20 cellular contexts compared by ENCODE assay signal in the genomic region with DNA sequence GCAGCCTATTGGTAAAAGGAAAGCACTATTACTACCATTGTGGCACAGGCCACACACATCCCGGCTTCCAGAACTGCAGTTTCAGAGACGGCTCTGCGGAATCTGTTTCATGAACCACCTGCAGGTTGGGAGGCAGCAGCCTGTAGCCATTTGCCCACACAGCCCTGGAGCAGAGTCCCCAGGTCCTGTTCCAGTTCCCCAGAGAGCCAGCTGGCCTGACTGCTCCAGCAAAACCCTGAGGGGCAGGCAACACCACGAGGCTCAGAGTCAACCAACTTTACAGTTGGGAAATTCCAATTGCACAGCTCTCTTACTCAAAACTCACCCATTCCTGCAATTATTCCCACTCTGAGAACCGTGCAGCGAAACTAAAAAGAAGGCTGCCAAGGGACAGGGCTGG.
DNase-seq lines count a peak whose midpoint lies in the region; ATAC-seq, FAIRE-seq and TF ChIP-seq lines count a peak whose summit lies in the region.
"Had no signal": no experiment of that assay in that cellular context is flagged by ENCODE, and none has a peak within 500 bp of the region (broad histone marks: within the 10 kb centered on the region; RNA-seq: fewer than 3 reads in every experiment).

No MANE protein-coding gene starts in this region.

- no peak overlapping the region for H3K9ac ChIP-seq in SK-N-SH
- no peak overlapping the region for H3K9ac ChIP-seq in HepG2 (ENCODE audit: insufficient read depth, low read depth, low read length)
- H3K9ac ChIP-seq: GM23248, KMS-11 had no signal

- H3K4me2 ChIP-seq in SK-N-SH (no peak overlapping the region), HepG2 (ENCODE audit: low read depth, low read length) (no peak overlapping the region)
- H3K4me2 ChIP-seq: KMS-11 had no signal

- CTCF ChIA-PET in SK-N-SH (lab: Yijun Ruan, JAX), result interaction anchor here (0.8 to 3.7 kb wide), 4 partner anchors 38 to 505 kb away, joined by 3 to 16 read pairs (median 3); no protein-coding TSS in a partner anchor
- CTCF ChIA-PET in HepG2 (lab: Yijun Ruan, JAX; ENCODE audit: low intra/inter-chr PET ratio, low total read pairs), result no interaction called here

- H3K79me2 ChIP-seq in SK-N-SH (ENCODE audit: insufficient read depth) (no peaks in the 10 kb centered on the region), HepG2 (ENCODE audit: insufficient read depth, low read length) (no peaks in the 10 kb centered on the region)

- in situ Hi-C loops in HepG2 (cut with HindIII; ENCODE audit: extremely low pct_ligation_motif_present, low pct_unique_long_range_greater_than_20kb), result no loop called here

- no peaks in the 10 kb centered on the region for H3F3A ChIP-seq in SK-N-SH (replicated peaks; ENCODE audit: insufficient read depth)

- FAIRE-seq in HepG2 (lab: Jason Lieb, UNC), result no peak
- FAIRE-seq: G401.6, GM12892 had no signal

- no peak for TF ChIP-seq CTCF in SK-N-SH (IDR thresholded peaks at IDR 0.05)
- no peak for TF ChIP-seq CTCF in HepG2 (CRISPR knock-in tag; IDR thresholded peaks at IDR 0.05)

- TF ChIP-seq EP300 in SK-N-SH (IDR thresholded peaks at IDR 0.05; ENCODE audit: borderline replicate concordance in 1 of 2, low read depth in 1 of 2, low read length in 1 of 2) (no peak), HepG2 (IDR thresholded peaks at IDR 0.05; ENCODE audit: low read depth in 2 of 2, low read length in 2 of 2) (no peak), HepG2 (CRISPR knock-in tag; IDR thresholded peaks at IDR 0.05; ENCODE audit: borderline replicate concordance) (no peak)

- BruUV-seq in HepG2 (replicated peaks; lab: Mats Ljungman, UMichigan), result no TSS peak

- H3K36me3 ChIP-seq in SK-N-SH (replicated peaks in 1 of 2; ENCODE audit: control insufficient read depth in 1 of 2, insufficient read depth in 2 of 2, low read length in 1 of 2), result no peaks in the 10 kb centered on the region
- no peaks in the 10 kb centered on the region for H3K36me3 ChIP-seq in HepG2 (replicated peaks in 1 of 2; ENCODE audit: control insufficient read depth in 1 of 2, insufficient read depth in 2 of 2, low read length in 2 of 2)

- intact Hi-C loops in HepG2 (cut with micrococcal nuclease; ENCODE audit: unreplicated experiment), result no loop called here

- H3K4me3 ChIP-seq in SK-N-SH (ENCODE audit: low read depth in 2 of 2, low read length in 1 of 2) (no peak overlapping the region), HepG2 (replicated peaks in 1 of 3; ENCODE audit: insufficient read depth in 1 of 3, low read depth in 2 of 3, low read length in 3 of 3) (no peak overlapping the region)
- H3K4me3 ChIP-seq: GM23248 had no signal

- H3K9me2 ChIP-seq in SK-N-SH, result no peaks in the 10 kb centered on the region

- 40% methylated on average over 4 of the region's 6 CpGs for WGBS in SK-N-SH (ENCODE audit: low lambda C conversion rate)
- 24% methylated on average over 6 of the region's 6 CpGs for WGBS in HepG2 (ENCODE audit: low lambda C conversion rate)

- TF ChIP-seq POLR2A in HepG2 (IDR thresholded peaks at IDR 0.05; ENCODE audit: insufficient read depth in 1 of 2, low read depth in 2 of 2, low read length in 2 of 2), result no peak

- no peak for ATAC-seq in SK-N-SH treated with all-trans-retinoic acid at 6 μM for 48 hours
- peak; percentile 27; the same call in 1 of the 3 replicates for ATAC-seq in HepG2
- ATAC-seq in GM19328 (IDR thresholded peaks at IDR 0.05; ENCODE audit: unreplicated experiment), result no peak
- no peak for ATAC-seq in activated CD4-positive, CD25-positive, alpha-beta regulatory T cell treated with anti-CD3 and anti-CD28 coated beads, Interleukin-2, amount 50 U/mL, for 24 hours
- ATAC-seq: CD8-positive, alpha-beta T cell; HCT116; PC-3 had no signal

- peak; percentile 21 for DNase-seq in SK-N-SH
- DNase-seq in cerebellar cortex (ENCODE audit: low spot score), result peak; percentile 18
- DNase-seq in HepG2 (ENCODE audit: low spot score), result no peak
- no peak for DNase-seq in hypothalamus (lab: John Stamatoyannopoulos, UW)
- DNase-seq: 8988T, GM23248, IMR-90, NCI-H1105, NCI-H2029 treated with DMSO at 0.1 percent for 48 hours, NCI-H345, PC-3, SHP77 had no signal

- POLR2A ChIA-PET in SK-N-SH (lab: Yijun Ruan, JAX) (no interaction called here), HepG2 (lab: Yijun Ruan, JAX) (no interaction called here)

- H3K4me1 ChIP-seq in SK-N-SH (ENCODE audit: control insufficient read depth in 1 of 2, insufficient read depth in 2 of 2, low read depth in 1 of 2, low read length in 1 of 2) (peaks cover 0 to 14% of the 10 kb centered on the region in 2 experiments; a peak in 1 of 4 replicates), HepG2 (ENCODE audit: insufficient read depth, low read length) (no peaks in the 10 kb centered on the region)

- TF ChIP-seq RAD21 in SK-N-SH (IDR thresholded peaks at IDR 0.05; ENCODE audit: low read length) (no peak), HepG2 (CRISPR knock-in tag; IDR thresholded peaks at IDR 0.05) (no peak)

- H3K27me3 ChIP-seq in SK-N-SH (ENCODE audit: insufficient read depth), result no peaks in the 10 kb centered on the region; the same call in 1 of the 2 replicates
- H3K27me3 ChIP-seq in HepG2 (ENCODE audit: control insufficient read depth in 1 of 2, insufficient read depth in 2 of 2, low read length in 2 of 2), result peaks cover 5 to 34% of the 10 kb centered on the region in 2 experiments

- H3K27ac ChIP-seq in SK-N-SH (ENCODE audit: low read depth in 2 of 2, low read length in 1 of 2) (peak overlapping the region in 1 of 2 experiments; percentile 6; a peak in 1 of 4 replicates), HepG2 (ENCODE audit: extremely low read length, insufficient read depth, low read length) (no peak overlapping the region)
- H3K27ac ChIP-seq: GM23248, KMS-11 had no signal

- H4K20me1 ChIP-seq in SK-N-SH (ENCODE audit: insufficient read depth) (no peaks in the 10 kb centered on the region), HepG2 (ENCODE audit: insufficient read depth, low read length) (no peaks in the 10 kb centered on the region)

- H2AFZ ChIP-seq in SK-N-SH (ENCODE audit: low read depth) (no peak overlapping the region), HepG2 (ENCODE audit: low read length) (no peak overlapping the region)
- H2AFZ ChIP-seq: GM23248 had no signal

- H3K9me3 ChIP-seq in SK-N-SH (no peaks in the 10 kb centered on the region), HepG2 (ENCODE audit: low read length) (no peaks in the 10 kb centered on the region)

TF ChIP-seq in SK-N-SH, 30 proteins besides CTCF, POLR2A, EP300 and RAD21 (continues in another document):
- TF ChIP-seq SMC3 (IDR thresholded peaks at IDR 0.05; ENCODE audit: low read depth, low read length) (no peak), NRF1 (IDR thresholded peaks at IDR 0.05; ENCODE audit: low read depth, low read length) (no peak), PBX3 (IDR thresholded peaks at IDR 0.05) (no peak), MEF2A (IDR thresholded peaks at IDR 0.05; ENCODE audit: borderline replicate concordance, low read depth) (no peak)
- TF ChIP-seq, protein P1, sequence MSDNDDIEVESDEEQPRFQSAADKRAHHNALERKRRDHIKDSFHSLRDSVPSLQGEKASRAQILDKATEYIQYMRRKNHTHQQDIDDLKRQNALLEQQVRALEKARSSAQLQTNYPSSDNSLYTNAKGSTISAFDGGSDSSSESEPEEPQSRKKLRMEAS (IDR thresholded peaks at IDR 0.05; ENCODE audit: low read depth), result no peak

TF ChIP-seq in SK-N-SH treated with all-trans-retinoic acid at 6 μM for 48 hours, 23 proteins besides CTCF, POLR2A, EP300 and RAD21 (continues in another document):
- TF ChIP-seq ZNF8 (CRISPR knock-in tag; IDR thresholded peaks at IDR 0.05), result no peak
- no peak for TF ChIP-seq ZFP30 (CRISPR knock-in tag; IDR thresholded peaks at IDR 0.05)
- TF ChIP-seq ISL1 (CRISPR knock-in tag; IDR thresholded peaks at IDR 0.05), result no peak
- TF ChIP-seq ZFP3 (CRISPR knock-in tag; IDR thresholded peaks at IDR 0.05), result no peak
- no peak for TF ChIP-seq SNAI2 (CRISPR knock-in tag; IDR thresholded peaks at IDR 0.05)
- no peak for TF ChIP-seq BACH2 (CRISPR knock-in tag; IDR thresholded peaks at IDR 0.05; ENCODE audit: borderline replicate concordance)
- no peak for TF ChIP-seq RARB (CRISPR knock-in tag; IDR thresholded peaks at IDR 0.05)

Comparison
In these comparisons a context has a peak if more than half of its experiments do, and no peak if none do; other contexts are left out.
1. DNase-seq: peak in SK-N-SH (single experiment) and cerebellar cortex (single experiment); none in HepG2 (single experiment) and hypothalamus (0 of 51).